ENCODE assay signal across 13 cellular contexts in the genomic region with DNA sequence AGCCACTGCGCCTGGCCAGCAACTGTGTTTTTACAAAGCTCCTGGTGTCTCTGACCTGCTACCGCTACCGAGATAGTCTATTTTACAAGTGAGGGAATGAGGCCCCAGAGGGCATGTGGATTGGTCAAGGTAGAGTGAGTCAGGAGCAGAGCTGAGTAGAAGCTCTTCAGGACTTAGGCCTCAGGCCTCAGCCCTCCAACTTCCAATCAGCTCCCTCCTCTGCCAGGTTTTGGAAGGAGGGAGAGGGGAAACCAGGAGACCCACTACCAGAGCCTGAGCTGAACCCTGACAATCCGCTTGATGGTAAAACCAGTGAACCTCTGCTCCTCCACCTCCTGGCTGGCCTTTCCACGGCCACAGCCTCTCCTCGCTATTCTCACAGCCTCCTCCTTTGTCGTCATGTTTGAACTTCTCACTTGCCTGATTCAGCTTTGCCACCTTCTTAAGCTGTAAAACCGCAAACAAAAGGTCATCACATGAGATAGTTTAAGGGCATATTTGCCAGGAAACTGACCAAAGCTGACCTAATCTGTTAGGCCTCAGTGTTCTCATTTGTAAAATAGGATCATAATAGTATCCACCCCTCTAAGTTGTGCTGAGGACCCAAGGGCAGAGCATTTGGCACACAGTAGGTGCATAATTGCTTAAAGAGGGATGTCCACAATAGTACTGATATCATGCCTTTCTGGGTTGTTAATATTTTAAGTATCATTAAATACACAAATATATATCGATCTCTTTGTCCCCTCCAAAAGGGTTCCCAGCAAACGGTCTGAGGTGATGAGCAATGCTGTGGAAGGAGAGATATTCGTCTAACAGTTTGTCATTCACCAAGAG. TPM values are rescaled to one million over a fixed set of nuclear protein-coding genes. Genes with fewer than 3 reads are reported as not detected.
DNase-seq lines count a peak whose midpoint lies in the region; ATAC-seq and TF ChIP-seq lines count a peak whose summit lies in the region.
"Had no signal": no experiment of that assay in that cellular context is flagged by ENCODE, and none has a peak within 500 bp of the region (broad histone marks: within the 10 kb centered on the region; RNA-seq: fewer than 3 reads in every experiment).

No MANE protein-coding gene starts in this region.

- peaks cover 61% of the 10 kb centered on the region for H3K36me3 Mint-ChIP-seq in CD4-positive, alpha-beta T cell (ENCODE audit: low read depth)
- H3K36me3 Mint-ChIP-seq in GM23338 (ENCODE audit: low read depth): no peaks in the 10 kb centered on the region
- H3K36me3 Mint-ChIP-seq in naive B cell: no peaks in the 10 kb centered on the region

- no peak for ATAC-seq in CD4-positive, alpha-beta T cell (ENCODE audit: poor library complexity)
- ATAC-seq in GM23338 (no peak), naive B cell (ENCODE audit: low read depth in 2 of 2) (no peak), HG03139 (IDR thresholded peaks at IDR 0.05; ENCODE audit: unreplicated experiment) (no peak)
- ATAC-seq: Right ventricle myocardium inferior had no signal

- POLR2A ChIA-PET in CD4-positive, alpha-beta T cell (lab: Charles Lee): interaction anchor here (1.2 to 21.8 kb wide), 6 partner anchors 11 to 132 kb away, joined by 3 to 1343 read pairs (median 8); a partner anchor contains a TSS
- POLR2A ChIA-PET in A673 (lab: Charles Lee; ENCODE audit: low non-redundant PET): no interaction called here

- H3K4me1 Mint-ChIP-seq in CD4-positive, alpha-beta T cell (ENCODE audit: low read depth): peaks cover 93% of the 10 kb centered on the region
- H3K4me1 Mint-ChIP-seq in GM23338 (peaks cover 54% of the 10 kb centered on the region), naive B cell (peaks cover 32 to 54% (median 44%) of the 10 kb centered on the region in 3 donors)

- peak overlapping the region; percentile 66 for H3K4me2 ChIP-seq in GM23338

- no peaks in the 10 kb centered on the region for H3K79me2 ChIP-seq in GM23338 (replicated peaks; ENCODE audit: insufficient read depth)

- H3K27me3 Mint-ChIP-seq in CD4-positive, alpha-beta T cell: no peaks in the 10 kb centered on the region
- H3K27me3 Mint-ChIP-seq in GM23338 (ENCODE audit: insufficient read depth, low read depth, poor library complexity) (peaks cover 24% of the 10 kb centered on the region), naive B cell (no peaks in the 10 kb centered on the region)

- H3K4me3 ChIP-seq in GM23338 (no peak overlapping the region), A673 (ENCODE audit: low read depth, low read length, poor library complexity, severe bottlenecking) (no peak overlapping the region)
- H3K4me3 ChIP-seq: testis had no signal

- no peaks in the 10 kb centered on the region for H4K20me1 ChIP-seq in GM23338 (replicated peaks; ENCODE audit: insufficient read depth)

- TF ChIP-seq CTCF in CD4-positive, alpha-beta T cell (IDR thresholded peaks at IDR 0.05): no peak
- TF ChIP-seq CTCF in GM23338 (conservative IDR thresholded peaks at IDR 0.05; ENCODE audit: low read depth in 2 of 2) (no peak), A673 (conservative IDR thresholded peaks at IDR 0.05; ENCODE audit: low read depth, low read length) (no peak)

- peak overlapping the region; percentile 100 for H3K27ac ChIP-seq in CD4-positive, alpha-beta T cell (ENCODE audit: low read depth, low read length)
- H3K27ac ChIP-seq in GM23338 (ENCODE audit: low read depth) (no peak overlapping the region), A673 (ENCODE audit: low read depth, low read length, poor library complexity, severe bottlenecking) (no peak overlapping the region)
- H3K27ac ChIP-seq: testis had no signal

- intact Hi-C loops in CD4-positive, alpha-beta T cell (cut with DNase I, micrococcal nuclease): loop anchor here in 1 of 2 experiments (5.0 kb wide), 1 partner anchor 33 kb away; no protein-coding TSS in a partner anchor
- intact Hi-C loops in A673 (cut with micrococcal nuclease; ENCODE audit: unreplicated experiment): no loop called here

- 0 out of 2 replicates have a peak overlapping the region, but pooled peaks have one; percentile 40 for H2AFZ ChIP-seq in GM23338

- no peaks in the 10 kb centered on the region for H3K9me3 ChIP-seq in CD4-positive, alpha-beta T cell (ENCODE audit: control insufficient read depth, low read length)
- no peaks in the 10 kb centered on the region for H3K9me3 ChIP-seq in A673 (ENCODE audit: low read depth, low read length, poor library complexity, severe bottlenecking)
- H3K9me3 ChIP-seq: testis had no signal

- no peaks in the 10 kb centered on the region for H3K27me3 ChIP-seq in CD4-positive, alpha-beta T cell (ENCODE audit: control insufficient read depth, insufficient read depth, low read length)
- H3K27me3 ChIP-seq in GM23338 (ENCODE audit: insufficient read depth) (peaks cover 15% of the 10 kb centered on the region; the same call in 1 of the 2 replicates), A673 (replicated peaks; ENCODE audit: insufficient read depth, low read depth, low read length, poor library complexity) (no peaks in the 10 kb centered on the region)
- H3K27me3 ChIP-seq: testis had no signal

- H3K36me3 ChIP-seq in GM23338 (ENCODE audit: insufficient read depth): no peaks in the 10 kb centered on the region
- H3K36me3 ChIP-seq in A673 (ENCODE audit: insufficient read depth, low read length, poor library complexity, severe bottlenecking): no peaks in the 10 kb centered on the region

- BruUV-seq in A673 (replicated peaks; lab: Mats Ljungman, UMichigan): no TSS peak

- H3F3A ChIP-seq in GM23338 (replicated peaks; ENCODE audit: low read depth): peaks cover 12% of the 10 kb centered on the region; the same call in 1 of the 2 replicates

- peak overlapping the region; percentile 100 for H3K27ac Mint-ChIP-seq in CD4-positive, alpha-beta T cell
- H3K27ac Mint-ChIP-seq in GM23338 (no peak overlapping the region), naive B cell (peak overlapping the region in 4 of 6 donors; percentile 32 to 98 (median 74))

- peaks cover 64% of the 10 kb centered on the region for H3K4me1 ChIP-seq in GM23338 (ENCODE audit: insufficient read depth)
- peaks cover 11% of the 10 kb centered on the region for H3K4me1 ChIP-seq in A673 (ENCODE audit: insufficient read depth, low read length, poor library complexity, severe bottlenecking)

- no peaks in the 10 kb centered on the region for H3K9me2 ChIP-seq in GM23338 (ENCODE audit: insufficient read depth)

- H3K4me3 Mint-ChIP-seq in CD4-positive, alpha-beta T cell: peak overlapping the region; percentile 88
- H3K4me3 Mint-ChIP-seq in GM23338: no peak overlapping the region
- no peak overlapping the region for H3K4me3 Mint-ChIP-seq in naive B cell

- no peaks in the 10 kb centered on the region for H3K9me3 Mint-ChIP-seq in CD4-positive, alpha-beta T cell
- H3K9me3 Mint-ChIP-seq in GM23338 (no peaks in the 10 kb centered on the region), naive B cell (no peaks in the 10 kb centered on the region)

- CTCF ChIA-PET in CD4-positive, alpha-beta T cell (lab: Charles Lee): interaction anchor here (1.2 to 2.8 kb wide), 6 partner anchors 9 to 83 kb away, joined by 3 to 8 read pairs (median 6); a partner anchor contains a TSS
- CTCF ChIA-PET in A673 (lab: Charles Lee): interaction anchor here (0.6 kb wide), 1 partner anchor 24 kb away, joined by 4 read pairs; no protein-coding TSS in a partner anchor

- no peak for DNase-seq in CD4-positive, alpha-beta T cell
- DNase-seq in GM23338 (ENCODE audit: low spot score) (no peak), naive B cell (no peak), A673 (ENCODE audit: low spot score) (no peak), SHP77 treated with DMSO at 0.1 percent for 48 hours (lab: John Stamatoyannopoulos, UW) (no peak)
- DNase-seq in activated gamma-delta T cell treated with anti-CD3 and anti-CD28 coated beads, Interleukin-2, amount 50 U/mL, for 16 hours (ENCODE audit: low read depth): peak; percentile 36
- no peak for DNase-seq in stimulated activated CD4-positive, alpha-beta T cell treated with anti-CD3 and anti-CD28 coated beads, Interleukin-1b, Interleukin-23, amount 100 ng/mL, for 48 hours
- DNase-seq: DMS 273 treated with DMSO at 0.1 percent for 48 hours, kidney glomerular epithelial cell, NCI-H1092, testis had no signal

TF ChIP-seq in GM23338, 12 proteins besides CTCF, POLR2A, EP300 and RAD21 (continues in another document):
- TF ChIP-seq, protein P1, sequence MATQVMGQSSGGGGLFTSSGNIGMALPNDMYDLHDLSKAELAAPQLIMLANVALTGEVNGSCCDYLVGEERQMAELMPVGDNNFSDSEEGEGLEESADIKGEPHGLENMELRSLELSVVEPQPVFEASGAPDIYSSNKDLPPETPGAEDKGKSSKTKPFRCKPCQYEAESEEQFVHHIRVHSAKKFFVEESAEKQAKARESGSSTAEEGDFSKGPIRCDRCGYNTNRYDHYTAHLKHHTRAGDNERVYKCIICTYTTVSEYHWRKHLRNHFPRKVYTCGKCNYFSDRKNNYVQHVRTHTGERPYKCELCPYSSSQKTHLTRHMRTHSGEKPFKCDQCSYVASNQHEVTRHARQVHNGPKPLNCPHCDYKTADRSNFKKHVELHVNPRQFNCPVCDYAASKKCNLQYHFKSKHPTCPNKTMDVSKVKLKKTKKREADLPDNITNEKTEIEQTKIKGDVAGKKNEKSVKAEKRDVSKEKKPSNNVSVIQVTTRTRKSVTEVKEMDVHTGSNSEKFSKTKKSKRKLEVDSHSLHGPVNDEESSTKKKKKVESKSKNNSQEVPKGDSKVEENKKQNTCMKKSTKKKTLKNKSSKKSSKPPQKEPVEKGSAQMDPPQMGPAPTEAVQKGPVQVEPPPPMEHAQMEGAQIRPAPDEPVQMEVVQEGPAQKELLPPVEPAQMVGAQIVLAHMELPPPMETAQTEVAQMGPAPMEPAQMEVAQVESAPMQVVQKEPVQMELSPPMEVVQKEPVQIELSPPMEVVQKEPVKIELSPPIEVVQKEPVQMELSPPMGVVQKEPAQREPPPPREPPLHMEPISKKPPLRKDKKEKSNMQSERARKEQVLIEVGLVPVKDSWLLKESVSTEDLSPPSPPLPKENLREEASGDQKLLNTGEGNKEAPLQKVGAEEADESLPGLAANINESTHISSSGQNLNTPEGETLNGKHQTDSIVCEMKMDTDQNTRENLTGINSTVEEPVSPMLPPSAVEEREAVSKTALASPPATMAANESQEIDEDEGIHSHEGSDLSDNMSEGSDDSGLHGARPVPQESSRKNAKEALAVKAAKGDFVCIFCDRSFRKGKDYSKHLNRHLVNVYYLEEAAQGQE (IDR thresholded peaks at IDR 0.05; ENCODE audit: unreplicated experiment): no peak
- TF ChIP-seq EZH2 (IDR thresholded peaks at IDR 0.05; ENCODE audit: low read depth, unreplicated experiment) (no peak), NANOG (IDR thresholded peaks at IDR 0.05; ENCODE audit: borderline replicate concordance) (no peak)

RNA-seq across cellular contexts. Expression of a gene that starts 1.7 kb away (rescaled TPM):
- 10 to 100 TPM; 60.3 to 61.7 TPM for total RNA-seq in CD4-positive, alpha-beta T cell
- 1.0 and 1.4 TPM in 2 replicates for total RNA-seq in GM23338 (2014; rRNA removed; shearing (Covaris generic))
- polyA plus RNA-seq in GM23338 (2016; fragmentation: Nextera tagmentation; extraction: Ambion mirVana) (0.39 and 0.63 TPM in 2 replicates), naive B cell (ENCODE audit: low read depth in 6 of 6) (under 1 TPM; 0.34 to 0.97 (median 0.72) TPM)
- total RNA-seq in A673 (2021): 0.73 and 0.85 TPM in 2 replicates

RNA-seq across cellular contexts. Expression of a gene that starts 47.9 kb away (rescaled TPM):
- 10 to 100 TPM; 60.3 to 63.0 TPM for total RNA-seq in CD4-positive, alpha-beta T cell
- 31.0 and 33.7 TPM in 2 replicates for total RNA-seq in GM23338 (2014; rRNA removed; shearing (Covaris generic))
- polyA plus RNA-seq in GM23338 (2016; fragmentation: Nextera tagmentation; extraction: Ambion mirVana) (13.1 and 16.8 TPM in 2 replicates), naive B cell (ENCODE audit: low read depth in 6 of 6) (1 to 10 TPM in 5 of 6 donors, under 1 TPM in 1; 0.26 to 5.4 (median 3.5) TPM)
- total RNA-seq in A673 (2021): 75.7 and 77.4 TPM in 2 replicates

Comparison
In these comparisons a context has a peak if more than half of its experiments do, and no peak if none do; other contexts are left out.
1. RNA of a gene that starts 1.7 kb away (total RNA-seq): 60.3 to 61.7 TPM in CD4-positive, alpha-beta T cell; 1.0 to 1.4 TPM in GM23338 and 0.73 to 0.85 TPM in A673; every median in the first group is over 10 times any median in the second.